ENCODE assay signal across 8 cellular contexts in the genomic region with DNA sequence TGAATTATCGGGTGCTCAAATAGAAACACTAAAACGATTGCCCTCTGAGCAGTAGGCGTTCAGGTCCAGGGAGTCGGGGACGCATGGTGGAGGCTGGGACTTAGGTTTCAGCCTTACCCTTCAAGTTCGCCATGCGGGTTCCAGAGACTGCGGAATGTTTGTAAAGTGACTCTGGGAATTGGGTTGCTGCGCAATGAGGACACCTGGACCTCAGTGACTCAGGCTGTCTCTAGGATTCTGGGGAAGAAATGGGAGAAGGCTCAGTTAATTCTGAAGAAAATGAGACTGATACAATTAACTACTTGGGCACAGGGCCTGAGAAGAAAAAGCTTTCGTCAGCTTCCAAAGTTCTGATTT. TPM values are rescaled to one million over a fixed set of nuclear protein-coding genes. Genes with fewer than 3 reads are reported as not detected.
DNase-seq lines count a peak whose midpoint lies in the region; ATAC-seq and TF ChIP-seq lines count a peak whose summit lies in the region.

No MANE protein-coding gene starts in this region.

- POLR2A ChIA-PET in AG04449 (lab: Yijun Ruan, JAX), result interaction anchor here (0.6 to 2.0 kb wide), 6 partner anchors 8 to 79 kb away, joined by 3 to 11 read pairs (median 3); partner anchors contain the start of gene MAPK1IP1L

- no peaks in the 10 kb centered on the region for H3K36me3 Mint-ChIP-seq in chondrocyte (ENCODE audit: low read depth)

- DNase-seq in AG04449 (ENCODE audit: low read depth, low spot score) (no peak), HT-29 (ENCODE audit: low spot score) (peak; percentile 56), chondrocyte (ENCODE audit: low spot score) (no peak), mucosa of descending colon (peak in 1 of 3 donors; percentile 40), C1 segment of cervical spinal cord (lab: John Stamatoyannopoulos, UW) (no peak), activated gamma-delta T cell treated with Interleukin-2 at 50 U/mL for 16 hours (no peak), AML-193 (lab: John Stamatoyannopoulos, UW) (no peak)

- intact Hi-C loops in mucosa of descending colon (cut with DNase I, micrococcal nuclease), result no loop called here

- H3K27ac Mint-ChIP-seq in chondrocyte (ENCODE audit: unreplicated experiment), result peak overlapping the region; percentile 81

- no peaks in the 10 kb centered on the region for H3K27me3 Mint-ChIP-seq in chondrocyte (ENCODE audit: low read depth)

- H3K9me3 Mint-ChIP-seq in chondrocyte (ENCODE audit: low read depth), result no peaks in the 10 kb centered on the region

- peaks cover 42% of the 10 kb centered on the region for H3K4me1 ChIP-seq in mucosa of descending colon (ENCODE audit: low read depth)

- peaks cover 37% of the 10 kb centered on the region for H3K4me1 Mint-ChIP-seq in chondrocyte (ENCODE audit: low read depth)

- no peak for ATAC-seq in mucosa of descending colon
- ATAC-seq in HG03039 (IDR thresholded peaks at IDR 0.05; ENCODE audit: unreplicated experiment), result no peak

- CTCF ChIA-PET in AG04449 (lab: Yijun Ruan, JAX), result interaction anchor here (0.6 to 2.8 kb wide), 4 partner anchors 22 to 782 kb away, joined by 3 to 7 read pairs (median 4); no protein-coding TSS in a partner anchor

- no peaks in the 10 kb centered on the region for H3K36me3 ChIP-seq in mucosa of descending colon (ENCODE audit: low read depth)

- peak overlapping the region; percentile 81 for H3K4me3 Mint-ChIP-seq in chondrocyte (ENCODE audit: unreplicated experiment)

- no peaks in the 10 kb centered on the region for H3K9me3 ChIP-seq in mucosa of descending colon

- TF ChIP-seq CTCF in AG04449 (IDR thresholded peaks at IDR 0.05; ENCODE audit: insufficient read depth, low read length, missing control alignments), result no peak
- no peak for TF ChIP-seq CTCF in chondrocyte (IDR thresholded peaks at IDR 0.05)
- no peak for TF ChIP-seq CTCF in mucosa of descending colon (IDR thresholded peaks at IDR 0.05)

- H3K4me3 ChIP-seq in AG04449 (ENCODE audit: low read depth, low read length), result peak overlapping the region; percentile 74
- H3K4me3 ChIP-seq in mucosa of descending colon, result peak overlapping the region; percentile 90

RNA-seq across cellular contexts. Expression of gene LGALS3, which starts 1.1 kb away (rescaled TPM):
- total RNA-seq in HT-29 (2014; rRNA removed; shearing (Covaris generic)), result 165 and 178 TPM in 2 replicates
- 53.5 to 56.2 TPM (median 54.1 TPM) in 3 replicates for total RNA-seq in chondrocyte
- 1,000 to 10,000 TPM in 2 of 3 donors, 100 to 1,000 TPM in 1; 488 to 1,705 (median 1,380) TPM for total RNA-seq in mucosa of descending colon
